Comparison of ENCODE assay signal across 20 cellular contexts in genomic region chr1:20728371-20729154, GRCh38. TPM values are rescaled to one million over a fixed set of nuclear protein-coding genes. Genes with fewer than 3 reads are reported as not detected.
DNase-seq lines count a peak whose midpoint lies in the region; ATAC-seq and TF ChIP-seq lines count a peak whose summit lies in the region.
"Had no signal": no experiment of that assay in that cellular context is flagged by ENCODE, and none has a peak within 500 bp of the region (broad histone marks: within the 10 kb centered on the region; RNA-seq: fewer than 3 reads in every experiment).

No MANE protein-coding gene starts in this region.

- H3K27ac Mint-ChIP-seq in activated CD8-positive, alpha-beta memory T cell treated with anti-CD3 and anti-CD28 coated beads, Interleukin-2, amount 10 ng/mL, durations not matched to agents 7 days and 5 days, result no peak overlapping the region
- H3K27ac Mint-ChIP-seq in neural crest cell (ENCODE audit: unreplicated experiment), result peak overlapping the region; percentile 43
- H3K27ac Mint-ChIP-seq: activated T-helper 1 cell treated with anti-CD3 and anti-CD28 coated beads, Interleukin-12 subunit alpha, Interleukin-12 subunit beta, Interleukin-2, Interleukin-4 antibody, amounts not matched to agents 30 ng/mL and 10 ng/mL and 1 ng/mL, durations not matched to agents 14 hours and 24 hours and 36 hours; memory B cell; natural killer cell treated with Interleukin-12 subunit alpha and Interleukin-12 subunit beta and Interleukin-15 and Interleukin-18, amount 100 ng/mL, for 72 hours; stimulated activated naive CD8-positive, alpha-beta T cell treated with anti-CD3 and anti-CD28 coated beads, Interleukin-15, Interleukin-2, amounts not matched to agents 100 ng/mL and 50 ng/mL, for 24 hours had no signal

- H3K27ac ChIP-seq in right atrium auricular region, result no peak overlapping the region
- H3K27ac ChIP-seq: esophagus squamous epithelium, Peyer's patch, uterus had no signal

- no peak overlapping the region for H3K4me3 ChIP-seq in right atrium auricular region
- H3K4me3 ChIP-seq: esophagus squamous epithelium, GM12878, Peyer's patch, uterus had no signal

- DNase-seq in right atrium auricular region (ENCODE audit: low spot score) (peak; percentile 51), Right ventricle myocardium superior (no peak), neural crest cell (ENCODE audit: low read depth, low spot score) (no peak), NCI-H187 (lab: John Stamatoyannopoulos, UW) (no peak), NCI-H2029 (lab: John Stamatoyannopoulos, UW) (no peak), UCSD-AML1 (lab: John Stamatoyannopoulos, UW; ENCODE audit: unreplicated experiment) (no peak), NCI-H1092 treated with DMSO at 0.1 percent for 48 hours (lab: John Stamatoyannopoulos, UW) (no peak)
- peak; percentile 34 for DNase-seq in activated CD8-positive, alpha-beta memory T cell treated with anti-CD3 and anti-CD28 coated beads, Interleukin-2, amount 10 ng/mL, durations not matched to agents 7 days and 5 days
- DNase-seq: esophagus squamous epithelium, NCI-H2107, NCI-H774, retina, uterus had no signal

- intact Hi-C loops in Right ventricle myocardium superior (cut with DNase I), result no loop called here

- H3K4me3 Mint-ChIP-seq in activated CD8-positive, alpha-beta memory T cell treated with anti-CD3 and anti-CD28 coated beads, Interleukin-2, amount 10 ng/mL, durations not matched to agents 7 days and 5 days, result no peak overlapping the region
- peak overlapping the region; percentile 71 for H3K4me3 Mint-ChIP-seq in neural crest cell
- H3K4me3 Mint-ChIP-seq: activated T-helper 1 cell treated with anti-CD3 and anti-CD28 coated beads, Interleukin-12 subunit alpha, Interleukin-12 subunit beta, Interleukin-2, Interleukin-4 antibody, amounts not matched to agents 30 ng/mL and 10 ng/mL and 1 ng/mL, durations not matched to agents 14 hours and 24 hours and 36 hours; memory B cell; natural killer cell treated with Interleukin-12 subunit alpha and Interleukin-12 subunit beta and Interleukin-15 and Interleukin-18, amount 100 ng/mL, for 72 hours; stimulated activated naive CD8-positive, alpha-beta T cell treated with anti-CD3 and anti-CD28 coated beads, Interleukin-15, Interleukin-2, amounts not matched to agents 100 ng/mL and 50 ng/mL, for 24 hours had no signal

- CTCF ChIA-PET in activated CD8-positive, alpha-beta memory T cell treated with anti-CD3 and anti-CD28 coated beads, Interleukin-2, amount 10 ng/mL, durations not matched to agents 7 days and 5 days (lab: Charles Lee), result interaction anchor here (0.9 to 1.3 kb wide), 4 partner anchors 30 to 87 kb away, joined by 3 to 4 read pairs (median 4); no protein-coding TSS in a partner anchor

- H3K4me1 ChIP-seq in right atrium auricular region, result peaks cover 0 to 22% of the 10 kb centered on the region in 2 donors

- H3K36me3 Mint-ChIP-seq in activated CD8-positive, alpha-beta memory T cell treated with anti-CD3 and anti-CD28 coated beads, Interleukin-2, amount 10 ng/mL, durations not matched to agents 7 days and 5 days, result no peaks in the 10 kb centered on the region
- H3K36me3 Mint-ChIP-seq in neural crest cell (ENCODE audit: low read depth), result no peaks in the 10 kb centered on the region
- H3K36me3 Mint-ChIP-seq: memory B cell; natural killer cell treated with Interleukin-12 subunit alpha and Interleukin-12 subunit beta and Interleukin-15 and Interleukin-18, amount 100 ng/mL, for 72 hours had no signal

- no peaks in the 10 kb centered on the region for H3K9me3 ChIP-seq in right atrium auricular region
- H3K9me3 ChIP-seq: esophagus squamous epithelium, Peyer's patch, uterus had no signal

- no peak for ATAC-seq in Right ventricle myocardium superior (ENCODE audit: poor library complexity)
- ATAC-seq in activated CD8-positive, alpha-beta memory T cell treated with anti-CD3 and anti-CD28 coated beads, Interleukin-2, amount 10 ng/mL, durations not matched to agents 7 days and 5 days, result no peak
- ATAC-seq: GM12878; natural killer cell treated with Interleukin-12 subunit alpha and Interleukin-12 subunit beta and Interleukin-15 and Interleukin-18, amount 100 ng/mL, for 72 hours had no signal

- no peaks in the 10 kb centered on the region for H3K36me3 ChIP-seq in right atrium auricular region
- H3K36me3 ChIP-seq: esophagus squamous epithelium, Peyer's patch, uterus had no signal

- no peaks in the 10 kb centered on the region for H3K9me3 Mint-ChIP-seq in activated CD8-positive, alpha-beta memory T cell treated with anti-CD3 and anti-CD28 coated beads, Interleukin-2, amount 10 ng/mL, durations not matched to agents 7 days and 5 days (ENCODE audit: low read depth)
- no peaks in the 10 kb centered on the region for H3K9me3 Mint-ChIP-seq in neural crest cell
- H3K9me3 Mint-ChIP-seq: activated T-helper 1 cell treated with anti-CD3 and anti-CD28 coated beads, Interleukin-12 subunit alpha, Interleukin-12 subunit beta, Interleukin-2, Interleukin-4 antibody, amounts not matched to agents 30 ng/mL and 10 ng/mL and 1 ng/mL, durations not matched to agents 14 hours and 24 hours and 36 hours; memory B cell; natural killer cell treated with Interleukin-12 subunit alpha and Interleukin-12 subunit beta and Interleukin-15 and Interleukin-18, amount 100 ng/mL, for 72 hours; stimulated activated naive CD8-positive, alpha-beta T cell treated with anti-CD3 and anti-CD28 coated beads, Interleukin-15, Interleukin-2, amounts not matched to agents 100 ng/mL and 50 ng/mL, for 24 hours had no signal

- peaks cover 0 to 4% of the 10 kb centered on the region in 2 donors for H3K27me3 ChIP-seq in right atrium auricular region
- H3K27me3 ChIP-seq: uterus had no signal

- peaks cover 40% of the 10 kb centered on the region for H3K27me3 Mint-ChIP-seq in activated CD8-positive, alpha-beta memory T cell treated with anti-CD3 and anti-CD28 coated beads, Interleukin-2, amount 10 ng/mL, durations not matched to agents 7 days and 5 days
- peaks cover 53% of the 10 kb centered on the region for H3K27me3 Mint-ChIP-seq in neural crest cell (ENCODE audit: low read depth)

- TF ChIP-seq CTCF in right atrium auricular region (IDR thresholded peaks at IDR 0.05) (no peak), neural crest cell (conservative IDR thresholded peaks at IDR 0.05) (no peak)

- H3K4me1 Mint-ChIP-seq in activated CD8-positive, alpha-beta memory T cell treated with anti-CD3 and anti-CD28 coated beads, Interleukin-2, amount 10 ng/mL, durations not matched to agents 7 days and 5 days, result peaks cover 20% of the 10 kb centered on the region
- H3K4me1 Mint-ChIP-seq in neural crest cell, result peaks cover 17% of the 10 kb centered on the region

RNA-seq across cellular contexts. Expression of gene SH2D5, which starts 3.9 kb away (rescaled TPM):
- under 1 TPM in 1 of 2 donors, not detected in 1; 0.63 TPM for total RNA-seq in right atrium auricular region
- not detected for total RNA-seq in Right ventricle myocardium superior
- not detected for total RNA-seq in activated CD8-positive, alpha-beta memory T cell treated with anti-CD3 and anti-CD28 coated beads, Interleukin-2, amount 10 ng/mL, durations not matched to agents 7 days and 5 days
- total RNA-seq in neural crest cell, result 3.2 TPM in 2 replicates
- total RNA-seq: cardiac septum, Peyer's patch had no signal

RNA-seq across cellular contexts. Expression of gene KIF17, which starts 10.8 kb away (rescaled TPM):
- total RNA-seq in right atrium auricular region (1 to 10 TPM; 2.6 to 6.0 TPM), Right ventricle myocardium superior (5.2 TPM), neural crest cell (1.1 and 1.6 TPM in 2 replicates)
- not detected for total RNA-seq in activated CD8-positive, alpha-beta memory T cell treated with anti-CD3 and anti-CD28 coated beads, Interleukin-2, amount 10 ng/mL, durations not matched to agents 7 days and 5 days
- total RNA-seq: activated T-helper 1 cell treated with anti-CD3 and anti-CD28 coated beads, Interleukin-12 subunit alpha, Interleukin-12 subunit beta, Interleukin-2, Interleukin-4 antibody, amounts not matched to agents 30 ng/mL and 10 ng/mL and 1 ng/mL, durations not matched to agents 14 hours and 24 hours and 36 hours; natural killer cell treated with Interleukin-12 subunit alpha and Interleukin-12 subunit beta and Interleukin-15 and Interleukin-18, amount 100 ng/mL, for 72 hours had no signal

RNA-seq across cellular contexts. Expression of gene HP1BP3, which starts 58.5 kb away (rescaled TPM):
- 100 to 1,000 TPM; 106 to 115 TPM for total RNA-seq in right atrium auricular region
- 118 TPM for total RNA-seq in Right ventricle myocardium superior
- 100 to 1,000 TPM; 295 to 364 TPM for total RNA-seq in activated CD8-positive, alpha-beta memory T cell treated with anti-CD3 and anti-CD28 coated beads, Interleukin-2, amount 10 ng/mL, durations not matched to agents 7 days and 5 days
- total RNA-seq in neural crest cell, result 302 and 303 TPM in 2 replicates

Comparison
In these comparisons a context has a peak if more than half of its experiments do, and no peak if none do; other contexts are left out.
1. DNase-seq: peak in right atrium auricular region (single experiment) and activated CD8-positive, alpha-beta memory T cell treated with anti-CD3 and anti-CD28 coated beads, Interleukin-2, amount 10 ng/mL, durations not matched to agents 7 days and 5 days (single experiment); none in Right ventricle myocardium superior (single experiment), neural crest cell (single experiment), NCI-H187 (0 of 2), NCI-H2029 (single experiment), UCSD-AML1 (single experiment) and NCI-H1092 treated with DMSO at 0.1 percent for 48 hours (single experiment).